18 cellular contexts compared by ENCODE assay signal in genomic region chr11:108197351-108197750, GRCh38. TPM values are rescaled to one million over a fixed set of nuclear protein-coding genes. Genes with fewer than 3 reads are reported as not detected.
DNase-seq lines count a peak whose midpoint lies in the region; ATAC-seq and TF ChIP-seq lines count a peak whose summit lies in the region.
"Had no signal": no experiment of that assay in that cellular context is flagged by ENCODE, and none has a peak within 500 bp of the region (broad histone marks: within the 10 kb centered on the region; RNA-seq: fewer than 3 reads in every experiment).

No MANE protein-coding gene starts in this region.

- no peaks in the 10 kb centered on the region for H3K4me1 ChIP-seq in testis

- no peaks in the 10 kb centered on the region for H3K9me3 ChIP-seq in T-helper 17 cell (ENCODE audit: control insufficient read depth, low read length, poor library complexity, severe bottlenecking)
- H3K9me3 ChIP-seq in testis: no peaks in the 10 kb centered on the region
- H3K9me3 ChIP-seq: heart left ventricle, ovary had no signal

- ATAC-seq in GM21528 (IDR thresholded peaks at IDR 0.05; ENCODE audit: low FRiP score, unreplicated experiment) (peak; percentile 38), T-helper 17 cell (no peak), SK-N-SH treated with all-trans-retinoic acid at 6 μM for 48 hours (no peak), HG02571 (IDR thresholded peaks at IDR 0.05; ENCODE audit: unreplicated experiment) (no peak), GM18502 (IDR thresholded peaks at IDR 0.05; ENCODE audit: poor library complexity, unreplicated experiment) (no peak)
- ATAC-seq: esophagus mucosa, heart left ventricle, WTC11 had no signal

- H3K27me3 ChIP-seq in testis: no peaks in the 10 kb centered on the region
- H3K27me3 ChIP-seq: heart left ventricle, ovary had no signal

- no peak for TF ChIP-seq POLR2A in testis (IDR thresholded peaks at IDR 0.05)

- no peak overlapping the region for H3K4me3 ChIP-seq in testis
- H3K4me3 ChIP-seq: heart left ventricle, ovary, skin epidermis had no signal

- no peak for TF ChIP-seq CTCF in testis (IDR thresholded peaks at IDR 0.05)

- peaks cover 77% of the 10 kb centered on the region for H3K4me1 Mint-ChIP-seq in activated naive CD4-positive, alpha-beta T cell treated with anti-CD3 and anti-CD28 coated beads, Interleukin-2, amount 50 U/mL, for 24 hours
- peaks cover 21% of the 10 kb centered on the region for H3K4me1 Mint-ChIP-seq in T-helper 17 cell

- H3K36me3 ChIP-seq in testis (ENCODE audit: low read depth, missing control alignments): no peaks in the 10 kb centered on the region
- H3K36me3 ChIP-seq: ovary had no signal

- H3K36me3 Mint-ChIP-seq in activated naive CD4-positive, alpha-beta T cell treated with anti-CD3 and anti-CD28 coated beads, Interleukin-2, amount 50 U/mL, for 24 hours: peaks cover 16% of the 10 kb centered on the region
- H3K36me3 Mint-ChIP-seq in T-helper 17 cell (ENCODE audit: low read depth): peaks cover 2% of the 10 kb centered on the region

- intact Hi-C loops in testis (cut with DNase I; ENCODE audit: low total_unique reads): no loop called here

- H3K27me3 Mint-ChIP-seq in activated naive CD4-positive, alpha-beta T cell treated with anti-CD3 and anti-CD28 coated beads, Interleukin-2, amount 50 U/mL, for 24 hours: no peaks in the 10 kb centered on the region
- H3K27me3 Mint-ChIP-seq in T-helper 17 cell: no peaks in the 10 kb centered on the region

- peak overlapping the region; percentile 23 for H3K4me3 Mint-ChIP-seq in activated naive CD4-positive, alpha-beta T cell treated with anti-CD3 and anti-CD28 coated beads, Interleukin-2, amount 50 U/mL, for 24 hours
- no peak overlapping the region for H3K4me3 Mint-ChIP-seq in T-helper 17 cell
- H3K4me3 Mint-ChIP-seq: WTC11 had no signal

- no peaks in the 10 kb centered on the region for H3K9me3 Mint-ChIP-seq in activated naive CD4-positive, alpha-beta T cell treated with anti-CD3 and anti-CD28 coated beads, Interleukin-2, amount 50 U/mL, for 24 hours
- H3K9me3 Mint-ChIP-seq: WTC11 had no signal

- DNase-seq in activated naive CD4-positive, alpha-beta T cell treated with anti-CD3 and anti-CD28 coated beads, Interleukin-2, amount 50 U/mL, for 16 hours: no peak
- no peak for DNase-seq in T-helper 17 cell
- no peak for DNase-seq in testis
- DNase-seq: cortex of kidney, heart left ventricle, Kasumi-1, NCI-H2029, NCI-H748 treated with DMSO at 0.1 percent for 48 hours, ovary had no signal

- H3K27ac ChIP-seq in testis: no peak overlapping the region
- H3K27ac ChIP-seq: heart left ventricle, HL-60, ovary, skin epidermis had no signal

- peak overlapping the region; percentile 76 for H3K27ac Mint-ChIP-seq in activated naive CD4-positive, alpha-beta T cell treated with anti-CD3 and anti-CD28 coated beads, Interleukin-2, amount 50 U/mL, for 24 hours
- peak overlapping the region; percentile 84 for H3K27ac Mint-ChIP-seq in T-helper 17 cell

TF ChIP-seq in SK-N-SH treated with all-trans-retinoic acid at 6 μM for 48 hours, 23 proteins besides CTCF, POLR2A, EP300 and RAD21:
- TF ChIP-seq PPARA (CRISPR knock-in tag; IDR thresholded peaks at IDR 0.05; ENCODE audit: borderline replicate concordance): no peak
- TF ChIP-seq ZNF8 (CRISPR knock-in tag; IDR thresholded peaks at IDR 0.05): no peak
- no peak for TF ChIP-seq BACH2 (CRISPR knock-in tag; IDR thresholded peaks at IDR 0.05; ENCODE audit: borderline replicate concordance)

RNA-seq across cellular contexts. Expression of gene NPAT, which starts 25.1 kb away (rescaled TPM):
- total RNA-seq in T-helper 17 cell (10 to 100 TPM; 23.3 to 31.0 TPM), testis (10 to 100 TPM; 20.9 to 24.3 TPM)
- 7.9 TPM for polyA plus RNA-seq in testis (ENCODE audit: insufficient read depth, low read depth, low replicate concordance)

RNA-seq across cellular contexts. Expression of gene ATM, which starts 25.5 kb away (rescaled TPM):
- total RNA-seq in T-helper 17 cell (100 to 1,000 TPM; 203 to 260 TPM), testis (10 to 100 TPM; 92.3 to 95.4 TPM)
- 19.3 TPM for polyA plus RNA-seq in testis (ENCODE audit: insufficient read depth, low read depth, low replicate concordance)
